In the genomic region with DNA sequence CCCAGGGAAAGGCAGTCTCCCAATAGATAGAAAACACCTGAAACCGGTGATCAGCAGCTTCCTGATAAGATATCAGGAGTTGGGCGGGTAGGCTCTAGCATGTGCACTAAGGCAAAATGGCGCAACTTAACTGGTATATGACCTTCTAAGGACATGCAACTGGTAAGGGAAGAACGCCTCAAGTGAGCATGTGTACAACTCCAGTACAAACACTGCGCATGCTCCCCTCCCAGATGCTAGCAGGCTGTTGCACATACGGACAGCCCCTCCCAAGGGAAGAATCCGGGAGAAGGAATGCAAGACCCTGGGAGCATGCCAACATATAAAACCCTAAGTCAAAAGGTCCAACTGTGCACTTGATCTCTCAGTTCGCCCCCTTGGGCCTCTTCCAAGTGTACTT, we compare ENCODE assay signal across 1 cellular context.
TF ChIP-seq lines count a peak whose summit lies in the region.

No MANE protein-coding gene starts in this region.

TF ChIP-seq in WTC11, 78 proteins besides CTCF, POLR2A, EP300 and RAD21 (continued from another document):
- TF ChIP-seq, protein P1, sequence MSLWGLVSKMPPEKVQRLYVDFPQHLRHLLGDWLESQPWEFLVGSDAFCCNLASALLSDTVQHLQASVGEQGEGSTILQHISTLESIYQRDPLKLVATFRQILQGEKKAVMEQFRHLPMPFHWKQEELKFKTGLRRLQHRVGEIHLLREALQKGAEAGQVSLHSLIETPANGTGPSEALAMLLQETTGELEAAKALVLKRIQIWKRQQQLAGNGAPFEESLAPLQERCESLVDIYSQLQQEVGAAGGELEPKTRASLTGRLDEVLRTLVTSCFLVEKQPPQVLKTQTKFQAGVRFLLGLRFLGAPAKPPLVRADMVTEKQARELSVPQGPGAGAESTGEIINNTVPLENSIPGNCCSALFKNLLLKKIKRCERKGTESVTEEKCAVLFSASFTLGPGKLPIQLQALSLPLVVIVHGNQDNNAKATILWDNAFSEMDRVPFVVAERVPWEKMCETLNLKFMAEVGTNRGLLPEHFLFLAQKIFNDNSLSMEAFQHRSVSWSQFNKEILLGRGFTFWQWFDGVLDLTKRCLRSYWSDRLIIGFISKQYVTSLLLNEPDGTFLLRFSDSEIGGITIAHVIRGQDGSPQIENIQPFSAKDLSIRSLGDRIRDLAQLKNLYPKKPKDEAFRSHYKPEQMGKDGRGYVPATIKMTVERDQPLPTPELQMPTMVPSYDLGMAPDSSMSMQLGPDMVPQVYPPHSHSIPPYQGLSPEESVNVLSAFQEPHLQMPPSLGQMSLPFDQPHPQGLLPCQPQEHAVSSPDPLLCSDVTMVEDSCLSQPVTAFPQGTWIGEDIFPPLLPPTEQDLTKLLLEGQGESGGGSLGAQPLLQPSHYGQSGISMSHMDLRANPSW (CRISPR knock-in tag; conservative IDR thresholded peaks at IDR 0.05; ENCODE audit: low read depth) = no peak
- TF ChIP-seq, protein P2, sequence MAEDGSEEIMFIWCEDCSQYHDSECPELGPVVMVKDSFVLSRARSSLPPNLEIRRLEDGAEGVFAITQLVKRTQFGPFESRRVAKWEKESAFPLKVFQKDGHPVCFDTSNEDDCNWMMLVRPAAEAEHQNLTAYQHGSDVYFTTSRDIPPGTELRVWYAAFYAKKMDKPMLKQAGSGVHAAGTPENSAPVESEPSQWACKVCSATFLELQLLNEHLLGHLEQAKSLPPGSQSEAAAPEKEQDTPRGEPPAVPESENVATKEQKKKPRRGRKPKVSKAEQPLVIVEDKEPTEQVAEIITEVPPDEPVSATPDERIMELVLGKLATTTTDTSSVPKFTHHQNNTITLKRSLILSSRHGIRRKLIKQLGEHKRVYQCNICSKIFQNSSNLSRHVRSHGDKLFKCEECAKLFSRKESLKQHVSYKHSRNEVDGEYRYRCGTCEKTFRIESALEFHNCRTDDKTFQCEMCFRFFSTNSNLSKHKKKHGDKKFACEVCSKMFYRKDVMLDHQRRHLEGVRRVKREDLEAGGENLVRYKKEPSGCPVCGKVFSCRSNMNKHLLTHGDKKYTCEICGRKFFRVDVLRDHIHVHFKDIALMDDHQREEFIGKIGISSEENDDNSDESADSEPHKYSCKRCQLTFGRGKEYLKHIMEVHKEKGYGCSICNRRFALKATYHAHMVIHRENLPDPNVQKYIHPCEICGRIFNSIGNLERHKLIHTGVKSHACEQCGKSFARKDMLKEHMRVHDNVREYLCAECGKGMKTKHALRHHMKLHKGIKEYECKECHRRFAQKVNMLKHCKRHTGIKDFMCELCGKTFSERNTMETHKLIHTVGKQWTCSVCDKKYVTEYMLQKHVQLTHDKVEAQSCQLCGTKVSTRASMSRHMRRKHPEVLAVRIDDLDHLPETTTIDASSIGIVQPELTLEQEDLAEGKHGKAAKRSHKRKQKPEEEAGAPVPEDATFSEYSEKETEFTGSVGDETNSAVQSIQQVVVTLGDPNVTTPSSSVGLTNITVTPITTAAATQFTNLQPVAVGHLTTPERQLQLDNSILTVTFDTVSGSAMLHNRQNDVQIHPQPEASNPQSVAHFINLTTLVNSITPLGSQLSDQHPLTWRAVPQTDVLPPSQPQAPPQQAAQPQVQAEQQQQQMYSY (CRISPR knock-in tag; IDR thresholded peaks at IDR 0.05) = no peak
